Comparison of ENCODE assay signal across 8 cellular contexts in genomic region chr7:140176271-140176701, GRCh38. TPM values are rescaled to one million over a fixed set of nuclear protein-coding genes. Genes with fewer than 3 reads are reported as not detected.
DNase-seq lines count a peak whose midpoint lies in the region; ATAC-seq and TF ChIP-seq lines count a peak whose summit lies in the region.

No MANE protein-coding gene starts in this region.

- H2AK5ac ChIP-seq in neuronal stem cell (ENCODE audit: low read depth, low read length) = no peak overlapping the region

- peak overlapping the region; percentile 89 for H3K4me2 ChIP-seq in neuronal stem cell (ENCODE audit: insufficient read depth, low read length, poor library complexity, severe bottlenecking)

- no peak overlapping the region for H3K27ac ChIP-seq in SJCRH30
- H3K27ac ChIP-seq in esophagus squamous epithelium = peak overlapping the region; percentile 99 to 100 (median 100)
- peak overlapping the region; percentile 78 for H3K27ac ChIP-seq in neuronal stem cell (replicated peaks; ENCODE audit: low read length)

- ATAC-seq in GM19395 (IDR thresholded peaks at IDR 0.05; ENCODE audit: unreplicated experiment) = no peak

- no peak for TF ChIP-seq POLR2A in esophagus squamous epithelium (IDR thresholded peaks at IDR 0.05)

- H3K36me3 ChIP-seq in HAP-1 (replicated peaks) (no peaks in the 10 kb centered on the region), SJCRH30 (no peaks in the 10 kb centered on the region), esophagus squamous epithelium (no peaks in the 10 kb centered on the region), neuronal stem cell (replicated peaks in 1 of 2; ENCODE audit: control insufficient read depth in 2 of 2, insufficient read depth in 2 of 2, low read length in 2 of 2) (no peaks in the 10 kb centered on the region)

- H2BK15ac ChIP-seq in neuronal stem cell (ENCODE audit: low read length) = no peak overlapping the region

- no peak for TF ChIP-seq CTCF in GM10266 (IDR thresholded peaks at IDR 0.05; ENCODE audit: control insufficient read depth, insufficient read depth, low read depth, missing control alignments)
- TF ChIP-seq CTCF in esophagus squamous epithelium (IDR thresholded peaks at IDR 0.05) = no peak

- H2BK12ac ChIP-seq in neuronal stem cell (ENCODE audit: low read length) = no peak overlapping the region

- H3K23ac ChIP-seq in neuronal stem cell (ENCODE audit: low read depth, low read length, poor library complexity) = no peak overlapping the region

- WGBS in esophagus squamous epithelium, 2 donors = no CpG with 5 or more reads among the region's 73 CpGs
- WGBS in neuronal stem cell (ENCODE audit: extremely low coverage in 2 of 2, insufficient read length in 2 of 2, insufficient replicate concordance in 1 of 2), 2 donors = no CpG with 5 or more reads among the region's 73 CpGs

- in situ Hi-C loops in HAP-1 (cut with MboI; ENCODE audit: low sequenced_read_pairs) = loop anchor here (10.0 kb wide), 1 partner anchor 149 kb away; no protein-coding TSS in a partner anchor

- intact Hi-C loops in esophagus squamous epithelium (cut with DNase I) = loop anchor here (10.0 kb wide), 1 partner anchor 139 kb away; no protein-coding TSS in a partner anchor

- DNase-seq in GM10266 (ENCODE audit: extremely low spot score) (peak; percentile 51), HAP-1 (ENCODE audit: low spot score in 2 of 2) (peak in 1 of 2 experiments; percentile 18), SJCRH30 (peak; percentile 15 to 21), esophagus squamous epithelium (lab: John Stamatoyannopoulos, UW) (no peak), neuronal stem cell (ENCODE audit: low spot score) (peak; percentile 20), NCI-H1694 treated with DMSO at 0.1 percent for 48 hours (lab: John Stamatoyannopoulos, UW) (no peak), superior temporal gyrus (ENCODE audit: extremely low spot score) (no peak)

- H3K4me3 ChIP-seq in HAP-1 = peak overlapping the region; percentile 63
- peak overlapping the region; percentile 69 for H3K4me3 ChIP-seq in SJCRH30
- peak overlapping the region; percentile 82 to 96 (median 88) for H3K4me3 ChIP-seq in esophagus squamous epithelium
- H3K4me3 ChIP-seq in neuronal stem cell (ENCODE audit: low read length in 2 of 2) = peak overlapping the region; percentile 82 to 90

- H2BK5ac ChIP-seq in neuronal stem cell (ENCODE audit: low read length) = no peak overlapping the region

- H2BK120ac ChIP-seq in neuronal stem cell (ENCODE audit: low read depth, low read length) = no peak overlapping the region

- H3K4ac ChIP-seq in neuronal stem cell (ENCODE audit: low read length) = no peak overlapping the region

- H4K91ac ChIP-seq in neuronal stem cell (ENCODE audit: low read depth, low read length, poor library complexity) = no peak overlapping the region

- no peak overlapping the region for H4K8ac ChIP-seq in neuronal stem cell (ENCODE audit: low read depth, low read length)

- H3K9me3 ChIP-seq in HAP-1 = 0 out of 2 replicates have a peak, but pooled peaks cover 2% of the 10 kb centered on the region
- H3K9me3 ChIP-seq in SJCRH30 (replicated peaks) = no peaks in the 10 kb centered on the region
- H3K9me3 ChIP-seq in esophagus squamous epithelium = no peaks in the 10 kb centered on the region
- peaks cover 0 to 5% of the 10 kb centered on the region in 2 donors for H3K9me3 ChIP-seq in neuronal stem cell (replicated peaks in 1 of 2; ENCODE audit: control insufficient read depth in 2 of 2, insufficient read depth in 1 of 2, low read depth in 1 of 2, low read length in 2 of 2)

- H3K27me3 ChIP-seq in HAP-1 (ENCODE audit: low read depth) (no peaks in the 10 kb centered on the region), SJCRH30 (no peaks in the 10 kb centered on the region), esophagus squamous epithelium (peaks cover 0 to 10% (median 0%) of the 10 kb centered on the region in 4 donors), neuronal stem cell (ENCODE audit: control insufficient read depth in 3 of 3, insufficient read depth in 3 of 3, low read depth in 1 of 3, low read length in 3 of 3) (peaks cover 0 to 12% (median 7%) of the 10 kb centered on the region in 3 experiments)

- H2AFZ ChIP-seq in neuronal stem cell (ENCODE audit: low read length) = peak overlapping the region; percentile 96

- H3K18ac ChIP-seq in neuronal stem cell (ENCODE audit: low read length) = peak overlapping the region; percentile 92

- peaks cover 4% of the 10 kb centered on the region; the same call in 1 of the 2 replicates for H3K4me1 ChIP-seq in HAP-1
- no peaks in the 10 kb centered on the region for H3K4me1 ChIP-seq in SJCRH30
- peaks cover 0 to 38% (median 16%) of the 10 kb centered on the region in 3 donors for H3K4me1 ChIP-seq in esophagus squamous epithelium
- H3K4me1 ChIP-seq in neuronal stem cell (ENCODE audit: control insufficient read depth in 2 of 2, insufficient read depth in 1 of 2, low read depth in 1 of 2, low read length in 2 of 2) = peaks cover 0 to 2% of the 10 kb centered on the region in 2 donors

- peak overlapping the region; percentile 86 for H3K9ac ChIP-seq in neuronal stem cell (ENCODE audit: low read depth, low read length, poor library complexity)

- no peak overlapping the region for H3K14ac ChIP-seq in neuronal stem cell (ENCODE audit: low read length)

- H3K79me1 ChIP-seq in neuronal stem cell (ENCODE audit: low read depth, low read length) = no peaks in the 10 kb centered on the region

RNA-seq across cellular contexts. Expression of gene KDM7A, which starts 0.5 kb away (rescaled TPM):
- 1.8 TPM in 2 replicates for total RNA-seq in SJCRH30 (2014; rRNA removed; shearing (Covaris generic))
- 10 to 100 TPM; 11.5 to 28.3 (median 19.9) TPM for total RNA-seq in esophagus squamous epithelium
- 5.3 TPM for polyA plus RNA-seq in neuronal stem cell (2013, experiment 1 of 2)
- polyA plus RNA-seq in neuronal stem cell (2013, experiment 2 of 2) = 5.1 TPM

Comparison
In these comparisons a context has a peak if more than half of its experiments do, and no peak if none do; other contexts are left out.
1. DNase-seq: peak in GM10266 (single experiment), SJCRH30 (2 of 2) and neuronal stem cell (single experiment); none in esophagus squamous epithelium (single experiment), NCI-H1694 treated with DMSO at 0.1 percent for 48 hours (single experiment) and superior temporal gyrus (single experiment).
2. Peak in every context shown above with its lines, with median percentiles within 50 percentile points of each other: H3K4me3 ChIP-seq.